In the genomic region with DNA sequence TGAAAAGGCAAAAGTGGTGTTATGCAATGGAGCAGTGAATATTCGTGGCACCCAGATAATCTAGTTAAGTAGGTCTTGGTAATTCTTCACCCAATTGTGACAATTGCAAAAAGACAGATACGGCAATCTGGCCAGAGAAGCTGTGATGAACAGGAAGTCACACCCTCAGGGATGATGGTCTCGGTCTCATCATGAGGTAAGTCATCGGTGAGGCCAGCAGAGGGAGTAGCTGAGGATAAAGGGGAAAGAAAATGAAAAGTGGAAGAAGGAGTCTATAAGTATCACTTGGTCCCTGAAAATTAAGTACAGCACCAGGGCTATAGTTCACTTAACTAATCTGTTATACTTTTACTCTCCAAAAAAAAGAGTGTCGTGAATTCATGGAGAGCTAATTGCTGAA, we compare ENCODE assay signal across 16 cellular contexts.
DNase-seq lines count a peak whose midpoint lies in the region; ATAC-seq, FAIRE-seq and TF ChIP-seq lines count a peak whose summit lies in the region.
"Had no signal": no experiment of that assay in that cellular context is flagged by ENCODE, and none has a peak within 500 bp of the region (broad histone marks: within the 10 kb centered on the region; RNA-seq: fewer than 3 reads in every experiment).

No MANE protein-coding gene starts in this region.

- H3K4me1 ChIP-seq in OCI-LY3 (ENCODE audit: low read length) (no peaks in the 10 kb centered on the region), smooth muscle cell (ENCODE audit: low read depth) (peaks cover 10% of the 10 kb centered on the region)
- H3K4me1 ChIP-seq: adrenal gland, sigmoid colon, testis had no signal

- H3K4me3 ChIP-seq in OCI-LY3 (ENCODE audit: low read length) (no peak overlapping the region), smooth muscle cell (no peak overlapping the region)
- H3K4me3 ChIP-seq: adrenal gland, sigmoid colon, testis had no signal

- no peak for TF ChIP-seq POLR2A in H54 (IDR thresholded peaks at IDR 0.05; ENCODE audit: low read depth, low read length)

- FAIRE-seq in H54 (lab: Jason Lieb, UNC), result peak; percentile 30

- no peak overlapping the region for H3K27ac Mint-ChIP-seq in endothelial cell (ENCODE audit: unreplicated experiment)
- H3K27ac Mint-ChIP-seq: CD4-positive, alpha-beta memory T cell; T-helper 2 cell treated with Interferon-gamma antibody and Interleukin-4, amounts not matched to agents 5 μg/mL and 100 μg/mL, for 36 hours had no signal

- H3K36me3 Mint-ChIP-seq in endothelial cell (ENCODE audit: low read depth, unreplicated experiment), result no peaks in the 10 kb centered on the region
- H3K36me3 Mint-ChIP-seq: CD4-positive, alpha-beta memory T cell had no signal

- H3K4me2 ChIP-seq in OCI-LY3 (ENCODE audit: low read length), result no peak overlapping the region
- no peak overlapping the region for H3K4me2 ChIP-seq in smooth muscle cell

- no peaks in the 10 kb centered on the region for H3K27me3 Mint-ChIP-seq in endothelial cell (ENCODE audit: unreplicated experiment)
- H3K27me3 Mint-ChIP-seq: CD4-positive, alpha-beta memory T cell had no signal

- WGBS in smooth muscle cell (ENCODE audit: low lambda C conversion rate), result 69% methylated on average over 5 of the region's 5 CpGs

- no peaks in the 10 kb centered on the region for H3F3A ChIP-seq in smooth muscle cell (ENCODE audit: low read depth)

- DNase-seq in COLO668 (lab: John Stamatoyannopoulos, UW; ENCODE audit: unreplicated experiment) (peak; percentile 9), H54 (ENCODE audit: insufficient read length, low spot score) (no peak), endothelial cell (ENCODE audit: low spot score) (peak; percentile 19), smooth muscle cell (lab: John Stamatoyannopoulos, UW; ENCODE audit: unreplicated experiment) (no peak), NCI-H2227 treated with DMSO at 0.1 percent for 48 hours (lab: John Stamatoyannopoulos, UW) (no peak)
- DNase-seq: CD4-positive, alpha-beta memory T cell; dermis blood vessel endothelial cell; HCEC 1CT; NCI-H446 treated with DMSO at 0.1 percent for 48 hours; sigmoid colon; testis had no signal

- no peaks in the 10 kb centered on the region for H3K9me3 Mint-ChIP-seq in endothelial cell (ENCODE audit: unreplicated experiment)

- no peaks in the 10 kb centered on the region for H3K4me1 Mint-ChIP-seq in endothelial cell (ENCODE audit: unreplicated experiment)
- H3K4me1 Mint-ChIP-seq: CD4-positive, alpha-beta memory T cell had no signal

- no peaks in the 10 kb centered on the region for H3K36me3 ChIP-seq in OCI-LY3 (replicated peaks; ENCODE audit: low read depth, low read length)
- no peaks in the 10 kb centered on the region for H3K36me3 ChIP-seq in smooth muscle cell (ENCODE audit: low read depth)
- H3K36me3 ChIP-seq: adrenal gland, sigmoid colon had no signal

- H4K20me1 ChIP-seq in OCI-LY3 (ENCODE audit: insufficient read depth, low read length) (no peaks in the 10 kb centered on the region), smooth muscle cell (ENCODE audit: low read depth) (no peaks in the 10 kb centered on the region)

- H2AFZ ChIP-seq in OCI-LY3 (ENCODE audit: low read depth, low read length) (no peak overlapping the region), smooth muscle cell (ENCODE audit: low read depth) (no peak overlapping the region)

- no peak for ATAC-seq in GM18498 (IDR thresholded peaks at IDR 0.05; ENCODE audit: unreplicated experiment)
- ATAC-seq in HG03521 (IDR thresholded peaks at IDR 0.05; ENCODE audit: unreplicated experiment), result no peak

- H3K4me3 Mint-ChIP-seq in endothelial cell (ENCODE audit: unreplicated experiment), result no peak overlapping the region
- H3K4me3 Mint-ChIP-seq: CD4-positive, alpha-beta memory T cell; T-helper 2 cell treated with Interferon-gamma antibody and Interleukin-4, amounts not matched to agents 5 μg/mL and 100 μg/mL, for 36 hours had no signal

- no peak overlapping the region for H3K9ac ChIP-seq in OCI-LY3 (ENCODE audit: low read length)
- no peak overlapping the region for H3K9ac ChIP-seq in smooth muscle cell (ENCODE audit: low read depth)

- TF ChIP-seq CTCF in OCI-LY3 (IDR thresholded peaks at IDR 0.05; ENCODE audit: low read depth, low read length) (0 out of 2 replicates have a peak, but pooled peaks have one; percentile 9), endothelial cell (IDR thresholded peaks at IDR 0.05; ENCODE audit: unreplicated experiment) (peak; percentile 23), smooth muscle cell (IDR thresholded peaks at IDR 0.05; ENCODE audit: borderline replicate concordance, insufficient read depth, poor library complexity, severe bottlenecking) (no peak)

- no peak overlapping the region for H3K27ac ChIP-seq in OCI-LY3 (ENCODE audit: low read length)
- H3K27ac ChIP-seq in smooth muscle cell (ENCODE audit: low read depth), result no peak overlapping the region
- H3K27ac ChIP-seq: adrenal gland, sigmoid colon, testis had no signal

- no peaks in the 10 kb centered on the region for H3K27me3 ChIP-seq in OCI-LY3 (ENCODE audit: low read depth, low read length)
- no peaks in the 10 kb centered on the region for H3K27me3 ChIP-seq in smooth muscle cell (ENCODE audit: low read depth)
- H3K27me3 ChIP-seq: adrenal gland, sigmoid colon, testis had no signal

- no peaks in the 10 kb centered on the region for H3K9me3 ChIP-seq in OCI-LY3 (ENCODE audit: insufficient read depth, low read length)
- no peaks in the 10 kb centered on the region for H3K9me3 ChIP-seq in smooth muscle cell (replicated peaks; ENCODE audit: low read depth)
- H3K9me3 ChIP-seq: adrenal gland, sigmoid colon, testis had no signal

- H3K79me2 ChIP-seq in OCI-LY3 (ENCODE audit: low read length), result no peaks in the 10 kb centered on the region
- no peaks in the 10 kb centered on the region for H3K79me2 ChIP-seq in smooth muscle cell (ENCODE audit: low read depth)

Comparison
In these comparisons a context has a peak if more than half of its experiments do, and no peak if none do; other contexts are left out.
1. DNase-seq: peak in COLO668 (single experiment) and endothelial cell (single experiment); none in H54 (single experiment), smooth muscle cell (single experiment) and NCI-H2227 treated with DMSO at 0.1 percent for 48 hours (single experiment).